In the genomic region with DNA sequence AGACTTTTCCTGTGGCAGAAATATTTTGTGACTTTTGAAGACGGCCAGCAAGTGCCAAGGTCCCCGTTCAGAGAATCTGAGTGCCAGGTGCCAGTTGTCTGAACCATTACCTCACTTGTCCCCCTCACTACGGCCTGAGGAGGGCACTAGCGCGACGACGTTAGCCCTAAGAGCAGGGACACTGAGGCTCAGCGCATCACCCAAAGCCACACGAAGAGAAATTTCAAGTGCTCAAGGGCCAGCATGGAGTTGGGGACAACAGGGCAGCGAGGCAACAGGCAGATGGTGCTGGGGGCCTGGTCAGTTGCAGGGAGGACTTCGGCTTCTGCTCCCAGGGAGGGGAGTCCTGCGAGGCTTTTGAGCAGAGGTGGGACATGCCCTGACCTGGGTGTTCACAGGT, we compare ENCODE assay signal across 9 cellular contexts. TPM values are rescaled to one million over a fixed set of nuclear protein-coding genes. Genes with fewer than 3 reads are reported as not detected.
DNase-seq lines count a peak whose midpoint lies in the region; ATAC-seq, FAIRE-seq and TF ChIP-seq lines count a peak whose summit lies in the region.
"Had no signal": no experiment of that assay in that cellular context is flagged by ENCODE, and none has a peak within 500 bp of the region (broad histone marks: within the 10 kb centered on the region; RNA-seq: fewer than 3 reads in every experiment).

No MANE protein-coding gene starts in this region.

- no peaks in the 10 kb centered on the region for H3K9me2 ChIP-seq in Karpas-422 (replicated peaks; ENCODE audit: insufficient read depth, low read length)

- in situ Hi-C loops in K562 (cut with MboI), result loop anchor here (5.0 kb wide), 2 partner anchors 118 to 463 kb away; partner anchors contain the start of gene ICAM1

- no peaks in the 10 kb centered on the region for H3K9me1 ChIP-seq in K562 (ENCODE audit: control insufficient read depth, insufficient read depth, low read length)

- H3K9ac ChIP-seq in Karpas-422 (ENCODE audit: low read length), result no peak overlapping the region
- peak overlapping the region in 1 of 2 experiments; percentile 72; a peak in 1 of 4 replicates for H3K9ac ChIP-seq in K562 (ENCODE audit: insufficient read depth in 1 of 2, low read depth in 2 of 2, low read length in 2 of 2)

- ATAC-seq in K562, result peak; percentile 59
- no peak for ATAC-seq in CD4-positive, alpha-beta T cell (ENCODE audit: poor library complexity)

- WGBS in K562 (ENCODE audit: insufficient coverage, low coverage, missing lambda C conversion rate), result 76% methylated on average over 12 of the region's 12 CpGs

- H3K36me3 ChIP-seq in Karpas-422 (ENCODE audit: insufficient read depth, low read length) (no peaks in the 10 kb centered on the region; the same call in 1 of the 2 replicates), K562 (ENCODE audit: control insufficient read depth, insufficient read depth, low read length) (peaks cover 50% of the 10 kb centered on the region; the same call in 2 of the 3 replicates), neutrophil (peaks cover 42% of the 10 kb centered on the region)

- no peak overlapping the region for H3K4me3 Mint-ChIP-seq in CD4-positive, alpha-beta T cell

- H3K27me3 Mint-ChIP-seq in CD4-positive, alpha-beta T cell, result no peaks in the 10 kb centered on the region

- H3K36me3 Mint-ChIP-seq in CD4-positive, alpha-beta T cell (ENCODE audit: low read depth), result peaks cover 38% of the 10 kb centered on the region

- peaks cover 8% of the 10 kb centered on the region; the same call in 1 of the 2 replicates for H4K20me1 ChIP-seq in Karpas-422 (ENCODE audit: insufficient read depth, low read depth, low read length)
- 0 out of 2 replicates have a peak, but pooled peaks cover 3% of the 10 kb centered on the region for H4K20me1 ChIP-seq in K562 (replicated peaks; ENCODE audit: control insufficient read depth, insufficient read depth, low read length)

- H3K9me3 Mint-ChIP-seq in CD4-positive, alpha-beta T cell, result no peaks in the 10 kb centered on the region

- CTCF ChIA-PET in K562 (lab: Yijun Ruan, JAX; ENCODE audit: low intra/inter-chr PET ratio), result interaction anchor here (1.1 to 5.6 kb wide), 5 partner anchors 103 to 459 kb away, joined by 5 to 77 read pairs (median 14); partner anchors contain the start of genes ICAM1 and ICAM4
- CTCF ChIA-PET in CD4-positive, alpha-beta T cell (lab: Charles Lee), result interaction anchor here (0.6 to 3.9 kb wide), 15 partner anchors 9 to 460 kb away, joined by 3 to 102 read pairs (median 11); partner anchors contain the start of genes ICAM1 and TYK2

- DNase-seq in NCI-H82 (lab: John Stamatoyannopoulos, UW) (peak; percentile 32), NCI-H82 treated with DMSO at 0.1 percent for 48 hours (lab: John Stamatoyannopoulos, UW; ENCODE audit: unreplicated experiment) (no peak), Karpas-422 (peak; percentile 54), K562 (ENCODE audit: extremely low read depth in 1 of 4, low spot score in 3 of 4) (peak in 2 of 4 experiments; percentile 16 to 45), GM03348 (ENCODE audit: low spot score) (no peak), NCI-H2081 (lab: John Stamatoyannopoulos, UW) (no peak)
- no peak for DNase-seq in CD4-positive, alpha-beta T cell
- DNase-seq: MV-4-11 had no signal

- H3K4me3 ChIP-seq in Karpas-422 (ENCODE audit: low read length) (no peak overlapping the region), K562 (no peak overlapping the region), neutrophil (ENCODE audit: low read depth in 1 of 2, low read length in 1 of 2) (no peak overlapping the region)

- no peak overlapping the region for H3K27ac Mint-ChIP-seq in CD4-positive, alpha-beta T cell

- H3K27me3 ChIP-seq in Karpas-422 (ENCODE audit: low read length), result no peaks in the 10 kb centered on the region
- H3K27me3 ChIP-seq in K562 (ENCODE audit: control insufficient read depth in 2 of 2, insufficient read depth in 2 of 2, low read length in 2 of 2), result no peaks in the 10 kb centered on the region
- H3K27me3 ChIP-seq in neutrophil, result no peaks in the 10 kb centered on the region
- H3K27me3 ChIP-seq in CD4-positive, alpha-beta T cell (ENCODE audit: control insufficient read depth, insufficient read depth, low read length), result no peaks in the 10 kb centered on the region

- H3K79me2 ChIP-seq in Karpas-422 (ENCODE audit: low read length) (no peaks in the 10 kb centered on the region), K562 (ENCODE audit: control insufficient read depth, insufficient read depth, low read length) (no peaks in the 10 kb centered on the region)

- H2AFZ ChIP-seq in Karpas-422 (ENCODE audit: low read length) (no peak overlapping the region), K562 (ENCODE audit: low read depth, low read length) (no peak overlapping the region)

- TF ChIP-seq EP300 in K562 (IDR thresholded peaks at IDR 0.05; ENCODE audit: low read length), result no peak

- peak; percentile 61; the same call in 1 of the 2 replicates for TF ChIP-seq POLR2A in K562 (conservative IDR thresholded peaks at IDR 0.05)

- TF ChIP-seq RAD21 in K562 (CRISPR knock-in tag; conservative IDR thresholded peaks at IDR 0.05 in 1 of 2, IDR thresholded peaks at IDR 0.05 in 1 of 2), result no peak

- H3K4me2 ChIP-seq in Karpas-422 (ENCODE audit: low read depth, low read length, poor library complexity, severe bottlenecking) (no peak overlapping the region), K562 (ENCODE audit: insufficient read depth, low read length) (no peak overlapping the region)

- no TSS peak for BruUV-seq in K562 (replicated peaks; lab: Mats Ljungman, UMichigan)

- H3K4me1 Mint-ChIP-seq in CD4-positive, alpha-beta T cell (ENCODE audit: low read depth), result peaks cover 4% of the 10 kb centered on the region

- H3K4me1 ChIP-seq in Karpas-422 (ENCODE audit: low read length) (no peaks in the 10 kb centered on the region), K562 (replicated peaks in 1 of 2; ENCODE audit: control insufficient read depth in 2 of 2, insufficient read depth in 2 of 2, low read length in 2 of 2) (peaks cover 0 to 6% of the 10 kb centered on the region in 2 experiments; a peak in 2 of 5 replicates), neutrophil (ENCODE audit: control insufficient read depth in 1 of 2, insufficient read depth in 1 of 2, low read depth in 1 of 2, low read length in 1 of 2) (peaks cover 0 to 6% of the 10 kb centered on the region in 2 experiments)

- intact Hi-C loops in K562 (cut with micrococcal nuclease), result loop anchor here (1.0 to 5.0 kb wide), 4 partner anchors 55 to 458 kb away; no protein-coding TSS in a partner anchor
- intact Hi-C loops in CD4-positive, alpha-beta T cell (cut with DNase I, micrococcal nuclease), result loop anchor here (1.0 to 2.0 kb wide), 3 partner anchors 121 to 459 kb away; no protein-coding TSS in a partner anchor

- H3K9me3 ChIP-seq in Karpas-422 (ENCODE audit: low read length) (no peaks in the 10 kb centered on the region), K562 (replicated peaks; ENCODE audit: control insufficient read depth, insufficient read depth, low read depth, low read length) (no peaks in the 10 kb centered on the region), neutrophil (no peaks in the 10 kb centered on the region)
- H3K9me3 ChIP-seq in CD4-positive, alpha-beta T cell (ENCODE audit: control insufficient read depth, low read length), result no peaks in the 10 kb centered on the region

- H3K27ac ChIP-seq in Karpas-422 (ENCODE audit: low read length) (no peak overlapping the region), K562 (ENCODE audit: extremely low read depth, low read depth, low read length) (no peak overlapping the region), neutrophil (peak overlapping the region; percentile 27)
- H3K27ac ChIP-seq in CD4-positive, alpha-beta T cell (ENCODE audit: low read depth, low read length), result no peak overlapping the region

- POLR2A ChIA-PET in K562 (lab: Yijun Ruan, JAX), result interaction anchor here (1.1 to 2.5 kb wide), 6 partner anchors 100 to 136 kb away, joined by 3 to 32 read pairs (median 9); partner anchors contain the start of genes ICAM1 and ICAM5
- POLR2A ChIA-PET in CD4-positive, alpha-beta T cell (lab: Charles Lee), result interaction anchor here (1.5 to 3.6 kb wide), 4 partner anchors 9 to 131 kb away, joined by 6 to 69 read pairs (median 18); partner anchors contain the start of genes ICAM1 and TYK2

- peak; percentile 29 to 33 (median 31); a peak in 4 of 6 replicates for TF ChIP-seq CTCF in K562 (IDR thresholded peaks at IDR 0.05 in 2 of 3, conservative IDR thresholded peaks at IDR 0.05 in 1 of 3; ENCODE audit: insufficient read depth in 2 of 3, low read depth in 1 of 3, low read length in 3 of 3)
- no peak for TF ChIP-seq CTCF in neutrophil (IDR thresholded peaks at IDR 0.05)
- no peak for TF ChIP-seq CTCF in CD4-positive, alpha-beta T cell (IDR thresholded peaks at IDR 0.05)

- FAIRE-seq in K562 (lab: Jason Lieb, UNC), result no peak

RNA-seq across cellular contexts. Expression of gene TYK2, which starts 9.5 kb away (rescaled TPM):
- 108 and 158 TPM in 2 replicates for total RNA-seq in Karpas-422 (2014; rRNA removed; shearing (Covaris generic); ENCODE audit: low replicate concordance)
- total RNA-seq in K562 (2011; cell fraction: chromatin; rRNA removed; ENCODE audit: low replicate concordance), result 364 and 893 TPM in 2 replicates
- 386 and 391 TPM in 2 replicates for total RNA-seq in K562 (2011; cell fraction: nucleolus; rRNA removed)
- total RNA-seq in K562 (2011; cell fraction: nucleoplasm; rRNA removed), result 314 and 336 TPM in 2 replicates
- total RNA-seq in K562 (2014; rRNA removed) (132 and 147 TPM in 2 replicates), K562 (2014; rRNA removed; fragmentation: Illumina TruSeq; extraction: Trizol) (56.6 and 57.5 TPM in 2 replicates), K562 (2015; rRNA removed; fragmentation: Illumina TruSeq; extraction: Trizol) (85.0 and 85.9 TPM in 2 replicates), K562 (2021) (123 and 144 TPM in 2 replicates)
- polyA plus RNA-seq in K562 (2011; rRNA removed) (51.9 and 75.4 TPM in 2 replicates), K562 (2014; fragmentation: Illumina TruSeq; extraction: Trizol) (125 and 126 TPM in 2 replicates), K562 (2014; fragmentation: Nextera tagmentation; extraction: Ambion mirVana) (10 to 100 TPM; 15.0 to 19.9 TPM), K562 (2014; rRNA removed) (174 and 182 TPM in 2 replicates)
- polyA plus RNA-seq in K562 (2011; cell fraction: cytosol; rRNA removed), result 57.5 and 76.1 TPM in 2 replicates
- polyA plus RNA-seq in K562 (2011; cell fraction: nucleus; rRNA removed), result 548 and 794 TPM in 2 replicates
- 111 and 155 TPM in 2 replicates for polyA plus RNA-seq in K562 (2012)
- polyA minus RNA-seq in K562 (2011; rRNA and poly(A)+ RNA removed), result 14.0 and 30.4 TPM in 2 replicates
- 50.7 and 53.3 TPM in 2 replicates for polyA minus RNA-seq in K562 (2011; cell fraction: cytosol; rRNA and poly(A)+ RNA removed)
- 55.5 and 67.1 TPM in 2 replicates for polyA minus RNA-seq in K562 (2011; cell fraction: nucleus; rRNA and poly(A)+ RNA removed)
- total RNA-seq in CD4-positive, alpha-beta T cell, result 100 to 1,000 TPM; 229 to 253 TPM

RNA-seq across cellular contexts. Expression of gene CDC37, which starts 13.5 kb away (rescaled TPM):
- total RNA-seq in Karpas-422 (2014; rRNA removed; shearing (Covaris generic); ENCODE audit: low replicate concordance), result 86.3 and 225 TPM in 2 replicates
- 143 and 313 TPM in 2 replicates for total RNA-seq in K562 (2011; cell fraction: chromatin; rRNA removed; ENCODE audit: low replicate concordance)
- total RNA-seq in K562 (2011; cell fraction: nucleolus; rRNA removed), result 204 and 248 TPM in 2 replicates
- total RNA-seq in K562 (2011; cell fraction: nucleoplasm; rRNA removed), result 196 and 198 TPM in 2 replicates
- 374 and 442 TPM in 2 replicates for total RNA-seq in K562 (2014; rRNA removed)
- total RNA-seq in K562 (2014; rRNA removed; fragmentation: Illumina TruSeq; extraction: Trizol), result 92.4 and 108 TPM in 2 replicates
- total RNA-seq in K562 (2015; rRNA removed; fragmentation: Illumina TruSeq; extraction: Trizol), result 227 and 233 TPM in 2 replicates
- total RNA-seq in K562 (2021), result 220 and 242 TPM in 2 replicates
- 298 and 334 TPM in 2 replicates for polyA plus RNA-seq in K562 (2011; rRNA removed)
- 268 and 380 TPM in 2 replicates for polyA plus RNA-seq in K562 (2011; cell fraction: cytosol; rRNA removed)
- 1,074 and 1,365 TPM in 2 replicates for polyA plus RNA-seq in K562 (2011; cell fraction: nucleus; rRNA removed)
- polyA plus RNA-seq in K562 (2012), result 226 and 230 TPM in 2 replicates
- polyA plus RNA-seq in K562 (2014; fragmentation: Illumina TruSeq; extraction: Trizol), result 188 and 265 TPM in 2 replicates
- polyA plus RNA-seq in K562 (2014; fragmentation: Nextera tagmentation; extraction: Ambion mirVana), result 10 to 100 TPM in 1 of 2 experiments, 1 to 10 TPM in 1; 6.6 to 12.8 TPM
- 481 and 538 TPM in 2 replicates for polyA plus RNA-seq in K562 (2014; rRNA removed)
- 76.0 and 124 TPM in 2 replicates for polyA minus RNA-seq in K562 (2011; rRNA and poly(A)+ RNA removed)
- 83.3 and 94.9 TPM in 2 replicates for polyA minus RNA-seq in K562 (2011; cell fraction: cytosol; rRNA and poly(A)+ RNA removed)
- polyA minus RNA-seq in K562 (2011; cell fraction: nucleus; rRNA and poly(A)+ RNA removed), result 51.0 and 68.2 TPM in 2 replicates
- 100 to 1,000 TPM; 162 to 164 TPM for total RNA-seq in CD4-positive, alpha-beta T cell

RNA-seq across cellular contexts. Expression of gene PDE4A, which starts 30.5 kb away (rescaled TPM):
- total RNA-seq in Karpas-422 (2014; rRNA removed; shearing (Covaris generic); ENCODE audit: low replicate concordance), result 2.6 and 2.9 TPM in 2 replicates
- total RNA-seq in K562 (2011; cell fraction: chromatin; rRNA removed; ENCODE audit: low replicate concordance), result 30.8 and 75.5 TPM in 2 replicates
- 29.5 and 33.3 TPM in 2 replicates for total RNA-seq in K562 (2011; cell fraction: nucleolus; rRNA removed)
- total RNA-seq in K562 (2011; cell fraction: nucleoplasm; rRNA removed), result 27.9 and 30.0 TPM in 2 replicates
- total RNA-seq in K562 (2014; rRNA removed) (4.2 and 4.7 TPM in 2 replicates), K562 (2014; rRNA removed; fragmentation: Illumina TruSeq; extraction: Trizol) (3.2 and 3.6 TPM in 2 replicates), K562 (2015; rRNA removed; fragmentation: Illumina TruSeq; extraction: Trizol) (4.6 and 5.1 TPM in 2 replicates), K562 (2021) (25.5 and 26.9 TPM in 2 replicates)
- polyA plus RNA-seq in K562 (2011; rRNA removed) (6.0 and 7.6 TPM in 2 replicates), K562 (2014; fragmentation: Illumina TruSeq; extraction: Trizol) (15.1 and 16.5 TPM in 2 replicates), K562 (2014; fragmentation: Nextera tagmentation; extraction: Ambion mirVana) (under 1 TPM; 0.66 to 0.68 TPM), K562 (2014; rRNA removed) (14.2 and 14.3 TPM in 2 replicates)
- 7.1 and 9.9 TPM in 2 replicates for polyA plus RNA-seq in K562 (2011; cell fraction: cytosol; rRNA removed)
- polyA plus RNA-seq in K562 (2011; cell fraction: nucleus; rRNA removed), result 16.4 and 26.9 TPM in 2 replicates
- polyA plus RNA-seq in K562 (2012), result 12.3 and 18.3 TPM in 2 replicates
- polyA minus RNA-seq in K562 (2011; rRNA and poly(A)+ RNA removed), result 4.5 and 7.0 TPM in 2 replicates
- polyA minus RNA-seq in K562 (2011; cell fraction: cytosol; rRNA and poly(A)+ RNA removed), result 14.0 and 20.1 TPM in 2 replicates
- polyA minus RNA-seq in K562 (2011; cell fraction: nucleus; rRNA and poly(A)+ RNA removed), result 8.8 and 9.9 TPM in 2 replicates
- 1 to 10 TPM; 1.5 to 2.1 TPM for total RNA-seq in CD4-positive, alpha-beta T cell

RNA-seq across cellular contexts. Expression of gene ICAM3, which starts 50.4 kb away (rescaled TPM):
- 92.1 and 206 TPM in 2 replicates for total RNA-seq in Karpas-422 (2014; rRNA removed; shearing (Covaris generic); ENCODE audit: low replicate concordance)
- 3.1 and 13.6 TPM in 2 replicates for total RNA-seq in K562 (2011; cell fraction: chromatin; rRNA removed; ENCODE audit: low replicate concordance)
- 13.3 and 15.5 TPM in 2 replicates for total RNA-seq in K562 (2011; cell fraction: nucleolus; rRNA removed)
- 8.9 and 10.7 TPM in 2 replicates for total RNA-seq in K562 (2011; cell fraction: nucleoplasm; rRNA removed)
- total RNA-seq in K562 (2014; rRNA removed) (28.6 and 33.1 TPM in 2 replicates), K562 (2014; rRNA removed; fragmentation: Illumina TruSeq; extraction: Trizol) (12.0 and 21.3 TPM in 2 replicates), K562 (2015; rRNA removed; fragmentation: Illumina TruSeq; extraction: Trizol) (27.8 TPM in 2 replicates), K562 (2021) (39.5 and 42.2 TPM in 2 replicates)
- polyA plus RNA-seq in K562 (2011; rRNA removed) (24.2 and 25.2 TPM in 2 replicates), K562 (2014; fragmentation: Illumina TruSeq; extraction: Trizol) (21.4 and 22.2 TPM in 2 replicates), K562 (2014; fragmentation: Nextera tagmentation; extraction: Ambion mirVana) (10 to 100 TPM in 1 of 2 experiments, 1 to 10 TPM in 1; 6.5 to 10.8 TPM), K562 (2014; rRNA removed) (29.7 and 31.1 TPM in 2 replicates)
- 24.7 and 48.2 TPM in 2 replicates for polyA plus RNA-seq in K562 (2011; cell fraction: cytosol; rRNA removed)
- 13.6 and 14.4 TPM in 2 replicates for polyA plus RNA-seq in K562 (2011; cell fraction: nucleus; rRNA removed)
- polyA plus RNA-seq in K562 (2012), result 15.9 and 42.8 TPM in 2 replicates
- polyA minus RNA-seq in K562 (2011; rRNA and poly(A)+ RNA removed), result 8.3 and 11.0 TPM in 2 replicates
- 18.0 and 18.9 TPM in 2 replicates for polyA minus RNA-seq in K562 (2011; cell fraction: cytosol; rRNA and poly(A)+ RNA removed)
- polyA minus RNA-seq in K562 (2011; cell fraction: nucleus; rRNA and poly(A)+ RNA removed), result 4.7 and 5.1 TPM in 2 replicates
- total RNA-seq in CD4-positive, alpha-beta T cell, result 100 to 1,000 TPM; 164 to 173 TPM

RNA-seq across cellular contexts. Expression of gene RAVER1, which starts 56.5 kb away (rescaled TPM):
- total RNA-seq in Karpas-422 (2014; rRNA removed; shearing (Covaris generic); ENCODE audit: low replicate concordance), result 13.2 and 19.6 TPM in 2 replicates
- total RNA-seq in K562 (2011; cell fraction: chromatin; rRNA removed; ENCODE audit: low replicate concordance), result 30.5 and 66.0 TPM in 2 replicates
- 39.2 and 46.7 TPM in 2 replicates for total RNA-seq in K562 (2011; cell fraction: nucleolus; rRNA removed)
- 28.3 and 42.4 TPM in 2 replicates for total RNA-seq in K562 (2011; cell fraction: nucleoplasm; rRNA removed)
- total RNA-seq in K562 (2014; rRNA removed), result 30.1 and 45.1 TPM in 2 replicates
- total RNA-seq in K562 (2014; rRNA removed; fragmentation: Illumina TruSeq; extraction: Trizol), result 2.3 and 2.8 TPM in 2 replicates
- 7.0 and 9.3 TPM in 2 replicates for total RNA-seq in K562 (2015; rRNA removed; fragmentation: Illumina TruSeq; extraction: Trizol)
- 112 and 113 TPM in 2 replicates for total RNA-seq in K562 (2021)
- 2.4 and 4.9 TPM in 2 replicates for polyA plus RNA-seq in K562 (2011; rRNA removed)
- 3.4 and 9.5 TPM in 2 replicates for polyA plus RNA-seq in K562 (2011; cell fraction: cytosol; rRNA removed)
- polyA plus RNA-seq in K562 (2011; cell fraction: nucleus; rRNA removed), result 22.5 and 41.1 TPM in 2 replicates
- 39.6 and 39.8 TPM in 2 replicates for polyA plus RNA-seq in K562 (2012)
- polyA plus RNA-seq in K562 (2014; fragmentation: Illumina TruSeq; extraction: Trizol), result 9.3 and 36.7 TPM in 2 replicates
- under 1 TPM; 0.06 to 0.08 TPM for polyA plus RNA-seq in K562 (2014; fragmentation: Nextera tagmentation; extraction: Ambion mirVana)
- 24.6 and 29.2 TPM in 2 replicates for polyA plus RNA-seq in K562 (2014; rRNA removed)
- polyA minus RNA-seq in K562 (2011; rRNA and poly(A)+ RNA removed), result 5.8 and 8.6 TPM in 2 replicates
- 41.5 and 55.1 TPM in 2 replicates for polyA minus RNA-seq in K562 (2011; cell fraction: cytosol; rRNA and poly(A)+ RNA removed)
- polyA minus RNA-seq in K562 (2011; cell fraction: nucleus; rRNA and poly(A)+ RNA removed), result 14.7 and 15.3 TPM in 2 replicates
- 10 to 100 TPM; 20.5 to 21.3 TPM for total RNA-seq in CD4-positive, alpha-beta T cell

Comparison
In these comparisons a context has a peak if more than half of its experiments do, and no peak if none do; other contexts are left out.
1. DNase-seq: peak in NCI-H82 (single experiment) and Karpas-422 (single experiment); none in NCI-H82 treated with DMSO at 0.1 percent for 48 hours (single experiment), GM03348 (single experiment), CD4-positive, alpha-beta T cell (0 of 10) and NCI-H2081 (0 of 2).
2. CTCF ChIP-seq: peak in K562 (3 of 3); none in neutrophil (single experiment) and CD4-positive, alpha-beta T cell (single experiment).